In the genomic region with DNA sequence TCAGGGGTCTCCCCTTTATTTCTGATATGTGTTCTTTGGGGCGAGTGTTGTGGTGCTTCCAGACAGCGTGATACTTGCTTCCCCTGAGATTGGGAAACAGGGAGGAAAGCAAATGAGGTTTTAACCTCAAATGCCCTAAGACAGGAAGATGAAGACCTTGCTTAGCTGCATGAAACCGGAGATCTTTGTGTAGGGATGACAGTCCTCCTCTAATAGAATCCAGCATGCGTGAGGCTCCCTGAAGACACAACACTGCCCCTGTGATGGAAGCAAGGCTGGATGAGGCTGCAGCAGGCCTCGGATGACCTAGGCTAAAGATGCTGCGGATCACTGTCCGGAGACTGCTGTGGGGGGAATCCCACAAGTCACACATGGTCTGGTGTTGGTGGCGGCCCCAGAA, we compare ENCODE assay signal across 11 cellular contexts.
DNase-seq lines count a peak whose midpoint lies in the region; ATAC-seq and TF ChIP-seq lines count a peak whose summit lies in the region.
"Had no signal": no experiment of that assay in that cellular context is flagged by ENCODE, and none has a peak within 500 bp of the region (broad histone marks: within the 10 kb centered on the region; RNA-seq: fewer than 3 reads in every experiment).

No MANE protein-coding gene starts in this region.

- H3K9ac ChIP-seq in smooth muscle cell (ENCODE audit: low read depth), result no peak overlapping the region

- H2AFZ ChIP-seq in smooth muscle cell (ENCODE audit: low read depth), result no peak overlapping the region

- no peak overlapping the region for H3K27ac ChIP-seq in smooth muscle cell (ENCODE audit: low read depth)

- H3K9me3 ChIP-seq in smooth muscle cell (replicated peaks; ENCODE audit: low read depth), result no peaks in the 10 kb centered on the region
- H3K9me3 ChIP-seq: Caco-2, HAP-1 had no signal

- TF ChIP-seq CTCF in fibroblast of mammary gland (conservative IDR thresholded peaks at IDR 0.05; ENCODE audit: control insufficient read depth, insufficient read depth, low read depth, low read length), result no peak
- no peak for TF ChIP-seq CTCF in smooth muscle cell (IDR thresholded peaks at IDR 0.05; ENCODE audit: borderline replicate concordance, insufficient read depth, poor library complexity, severe bottlenecking)

- no peaks in the 10 kb centered on the region for H4K20me1 ChIP-seq in smooth muscle cell (ENCODE audit: low read depth)

- no peak for ATAC-seq in HG02973 (IDR thresholded peaks at IDR 0.05; ENCODE audit: unreplicated experiment)
- ATAC-seq: CD8-positive, alpha-beta T cell had no signal

- no peaks in the 10 kb centered on the region for H3K79me2 ChIP-seq in smooth muscle cell (ENCODE audit: low read depth)

- H3K4me1 ChIP-seq in smooth muscle cell (ENCODE audit: low read depth), result no peaks in the 10 kb centered on the region
- H3K4me1 ChIP-seq: Caco-2, HAP-1 had no signal

- H3K4me2 ChIP-seq in smooth muscle cell, result peak overlapping the region; percentile 25

- peak; percentile 9 for DNase-seq in Daoy (ENCODE audit: low read depth)
- peak; percentile 65 for DNase-seq in RPMI7951 (ENCODE audit: low read depth)
- DNase-seq in fibroblast of mammary gland (ENCODE audit: low read depth), result peak; percentile 18
- DNase-seq in smooth muscle cell (lab: John Stamatoyannopoulos, UW; ENCODE audit: unreplicated experiment), result no peak
- DNase-seq in activated T-cell treated with anti-CD3 and anti-CD28 coated beads for 4 hours, result no peak
- no peak for DNase-seq in cerebellar cortex (ENCODE audit: low spot score)
- DNase-seq: Caco-2; CD8-positive, alpha-beta T cell; DMS53 had no signal

- H3K4me3 ChIP-seq in fibroblast of mammary gland (ENCODE audit: control insufficient read depth, low read depth, low read length), result no peak overlapping the region
- no peak overlapping the region for H3K4me3 ChIP-seq in smooth muscle cell
- H3K4me3 ChIP-seq: HAP-1 had no signal

- no peaks in the 10 kb centered on the region for H3K36me3 ChIP-seq in smooth muscle cell (ENCODE audit: low read depth)
- H3K36me3 ChIP-seq: HAP-1 had no signal

- H3K27me3 ChIP-seq in smooth muscle cell (ENCODE audit: low read depth), result no peaks in the 10 kb centered on the region

- peaks cover 7% of the 10 kb centered on the region for H3F3A ChIP-seq in smooth muscle cell (ENCODE audit: low read depth)

- WGBS in smooth muscle cell (ENCODE audit: low lambda C conversion rate), result 74% methylated on average over 8 of the region's 8 CpGs

Comparison
In these comparisons a context has a peak if more than half of its experiments do, and no peak if none do; other contexts are left out.
1. DNase-seq: peak in Daoy (single experiment), RPMI7951 (single experiment) and fibroblast of mammary gland (single experiment); none in smooth muscle cell (single experiment), activated T-cell treated with anti-CD3 and anti-CD28 coated beads for 4 hours (single experiment) and cerebellar cortex (single experiment).